In genomic region chr16:68091604-68092261, GRCh38 we compare ENCODE assay signal across 1 cellular context.
TF ChIP-seq lines count a peak whose summit lies in the region.

No MANE protein-coding gene starts in this region.

TF ChIP-seq in GM12878, 131 proteins besides CTCF, POLR2A, EP300 and RAD21 (continued from another document):
- TF ChIP-seq SKIL (IDR thresholded peaks at IDR 0.05; ENCODE audit: low read depth, poor library complexity, severe bottlenecking) (no peak), MEF2A (IDR thresholded peaks at IDR 0.05; ENCODE audit: insufficient read depth, low read depth, low read length) (no peak), ATF2 (IDR thresholded peaks at IDR 0.05; ENCODE audit: low read length) (no peak), MLLT1 (IDR thresholded peaks at IDR 0.05) (no peak)
